In the genomic region with DNA sequence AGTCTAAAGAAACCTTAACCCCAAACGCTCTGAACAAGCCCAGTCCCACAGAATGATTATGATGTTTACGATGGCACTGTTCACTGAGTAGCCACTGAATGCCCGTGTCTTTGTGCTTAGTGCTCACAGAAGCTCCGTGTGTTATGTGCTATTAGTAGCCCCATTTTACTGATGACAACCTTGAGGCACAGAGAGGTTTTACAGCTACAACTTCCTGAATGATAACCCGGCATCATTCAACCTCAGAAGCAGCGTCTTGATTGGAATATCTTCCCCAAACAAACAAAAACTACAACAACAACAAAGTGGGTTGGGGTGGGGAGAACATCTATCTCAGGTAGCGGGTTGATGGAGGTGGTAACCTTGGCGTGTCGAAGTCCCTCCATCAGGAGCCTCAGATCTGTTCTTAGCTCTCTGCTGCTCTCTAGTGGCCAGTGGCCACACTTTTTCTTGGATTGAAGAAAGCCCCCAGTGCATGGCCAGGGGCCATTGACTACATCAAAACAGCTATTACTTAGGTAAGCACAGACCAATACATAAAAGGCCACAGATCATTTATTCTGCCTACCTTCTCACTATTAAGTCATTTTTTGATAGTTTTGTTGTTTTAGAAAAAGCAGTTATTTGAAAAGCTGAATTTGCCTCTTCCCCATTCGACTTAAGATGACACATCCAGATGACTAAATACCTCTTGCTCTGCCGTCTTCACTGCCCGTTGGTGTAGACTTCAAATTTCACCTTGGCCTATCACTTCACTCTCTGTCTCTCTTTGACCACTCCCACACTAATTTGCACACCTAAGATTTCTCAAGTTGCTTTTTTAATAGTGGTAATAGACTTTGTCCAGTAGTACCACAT, we compare ENCODE assay signal across 8 cellular contexts.
DNase-seq lines count a peak whose midpoint lies in the region; ATAC-seq and TF ChIP-seq lines count a peak whose summit lies in the region.

No MANE protein-coding gene starts in this region.

- no peak overlapping the region for H3K23ac ChIP-seq in mesendoderm (ENCODE audit: low read length)

- H3K4me3 ChIP-seq in LNCaP clone FGC (ENCODE audit: low read depth, low read length), result no peak overlapping the region
- no peak overlapping the region for H3K4me3 ChIP-seq in mesendoderm (ENCODE audit: low read length)
- H3K4me3 ChIP-seq in upper lobe of right lung, result no peak overlapping the region

- intact Hi-C loops in upper lobe of right lung (cut with DNase I), result no loop called here

- no peaks in the 10 kb centered on the region for H3K4me1 Mint-ChIP-seq in activated T-cell treated with anti-CD3 and anti-CD28 coated beads, Interleukin-2, amount 50 U/mL, for 4 hours (ENCODE audit: low read depth)

- peak overlapping the region; percentile 85 for H2BK15ac ChIP-seq in mesendoderm (replicated peaks; ENCODE audit: low read depth)

- H3K79me1 ChIP-seq in mesendoderm (ENCODE audit: low read length), result no peaks in the 10 kb centered on the region

- peak overlapping the region; percentile 36 for H3K4ac ChIP-seq in mesendoderm (ENCODE audit: low read depth, low read length)

- no peaks in the 10 kb centered on the region for H3K27me3 Mint-ChIP-seq in activated T-cell treated with anti-CD3 and anti-CD28 coated beads, Interleukin-2, amount 50 U/mL, for 4 hours (ENCODE audit: low read depth)

- H3K36me3 Mint-ChIP-seq in activated T-cell treated with anti-CD3 and anti-CD28 coated beads, Interleukin-2, amount 50 U/mL, for 4 hours (ENCODE audit: insufficient read depth), result no peaks in the 10 kb centered on the region

- no peak overlapping the region for H2BK120ac ChIP-seq in mesendoderm (ENCODE audit: low read depth, low read length)

- TF ChIP-seq CTCF in LNCaP clone FGC (IDR thresholded peaks at IDR 0.05; ENCODE audit: control insufficient read depth, extremely low read depth, insufficient read depth) (peak; percentile 78), upper lobe of right lung (IDR thresholded peaks at IDR 0.05) (peak; percentile 72)

- no CpG with 5 or more reads among the region's 12 CpGs for WGBS in mesendoderm (ENCODE audit: extremely low coverage, insufficient coverage, low lambda C conversion rate)

- peaks cover 4% of the 10 kb centered on the region for H3K9me3 Mint-ChIP-seq in activated T-cell treated with anti-CD3 and anti-CD28 coated beads, Interleukin-2, amount 50 U/mL, for 4 hours

- H2BK5ac ChIP-seq in mesendoderm (ENCODE audit: low read length), result peak overlapping the region; percentile 23

- DNase-seq in activated T-cell treated with anti-CD3 and anti-CD28 coated beads for 1 hour (ENCODE audit: low read depth), result peak; percentile 2
- no peak for DNase-seq in activated T-cell treated with anti-CD3 and anti-CD28 coated beads, Interleukin-2, amount 50 U/mL, for 4 hours
- no peak for DNase-seq in LNCaP clone FGC (ENCODE audit: low read depth)
- DNase-seq in SK-N-DZ (ENCODE audit: low spot score), result peak; percentile 72
- DNase-seq in dermis blood vessel endothelial cell, result peak; percentile 51
- DNase-seq in mesendoderm, result peak; percentile 90
- no peak for DNase-seq in upper lobe of right lung

- ATAC-seq in activated T-cell treated with anti-CD3 and anti-CD28 coated beads, Interleukin-2, amount 50 U/mL, for 4 hours, result no peak
- ATAC-seq in GM21786 (IDR thresholded peaks at IDR 0.05; ENCODE audit: unreplicated experiment) (peak; percentile 81), upper lobe of right lung (peak; percentile 81)

- H3K4me2 ChIP-seq in mesendoderm (ENCODE audit: low read length), result no peak overlapping the region

- H3K79me2 ChIP-seq in mesendoderm (ENCODE audit: control insufficient read depth, insufficient read depth, low read length), result no peaks in the 10 kb centered on the region

- H3K4me3 Mint-ChIP-seq in activated T-cell treated with anti-CD3 and anti-CD28 coated beads, Interleukin-2, amount 50 U/mL, for 4 hours, result no peak overlapping the region

- no peak overlapping the region for H3K9ac ChIP-seq in mesendoderm (ENCODE audit: low read length)

- no peaks in the 10 kb centered on the region for H3K4me1 ChIP-seq in mesendoderm (ENCODE audit: control insufficient read depth, low read depth, low read length)
- no peaks in the 10 kb centered on the region for H3K4me1 ChIP-seq in upper lobe of right lung

- H3K27ac ChIP-seq in mesendoderm (ENCODE audit: low read depth, low read length) (no peak overlapping the region), upper lobe of right lung (no peak overlapping the region)

- H4K5ac ChIP-seq in mesendoderm (ENCODE audit: low read length), result no peak overlapping the region

- no peaks in the 10 kb centered on the region for H3K27me3 ChIP-seq in mesendoderm (ENCODE audit: insufficient read depth, low read length, poor library complexity)
- no peaks in the 10 kb centered on the region for H3K27me3 ChIP-seq in upper lobe of right lung

- no peak overlapping the region for H2AK5ac ChIP-seq in mesendoderm (ENCODE audit: low read length)

- no peak overlapping the region for H4K8ac ChIP-seq in mesendoderm (ENCODE audit: low read depth, low read length)

- H3K36me3 ChIP-seq in mesendoderm (ENCODE audit: control insufficient read depth, insufficient read depth, low read length) (no peaks in the 10 kb centered on the region), upper lobe of right lung (no peaks in the 10 kb centered on the region)

- H3K56ac ChIP-seq in mesendoderm (ENCODE audit: low read length), result no peak overlapping the region

- H3K18ac ChIP-seq in mesendoderm (ENCODE audit: low read length), result peak overlapping the region; percentile 85

- peaks cover 2% of the 10 kb centered on the region for H3K9me3 ChIP-seq in upper lobe of right lung

Comparison
In these comparisons a context has a peak if more than half of its experiments do, and no peak if none do; other contexts are left out.
1. DNase-seq: peak in activated T-cell treated with anti-CD3 and anti-CD28 coated beads for 1 hour (single experiment), SK-N-DZ (single experiment), dermis blood vessel endothelial cell (single experiment) and mesendoderm (single experiment); none in activated T-cell treated with anti-CD3 and anti-CD28 coated beads, Interleukin-2, amount 50 U/mL, for 4 hours (single experiment), LNCaP clone FGC (single experiment) and upper lobe of right lung (single experiment).
2. ATAC-seq: peak in GM21786 (single experiment) and upper lobe of right lung (single experiment); none in activated T-cell treated with anti-CD3 and anti-CD28 coated beads, Interleukin-2, amount 50 U/mL, for 4 hours (0 of 2).